ENCODE assay signal across 27 cellular contexts in genomic region chr10:93947524-93947923, GRCh38. TPM values are rescaled to one million over a fixed set of nuclear protein-coding genes. Genes with fewer than 3 reads are reported as not detected.
A peak's percentile ranks its signal among the peaks of the same experiment; 100 is the strongest.
DNase-seq lines count a peak whose midpoint lies in the region; TF ChIP-seq lines count a peak whose summit lies in the region.
"Had no signal": no experiment of that assay in that cellular context is flagged by ENCODE, and none has a peak within 500 bp of the region (broad histone marks: within the 10 kb centered on the region; RNA-seq: fewer than 3 reads in every experiment).

No MANE protein-coding gene starts in this region.

- no peak overlapping the region for H3K4me3 ChIP-seq in AG04450 (ENCODE audit: low read depth, low read length)
- H3K4me3 ChIP-seq in fibroblast of pulmonary artery (replicated peaks; ENCODE audit: low read depth, low read length), result no peak overlapping the region
- H3K4me3 ChIP-seq: gastroesophageal sphincter, HAP-1, smooth muscle cell, upper lobe of right lung had no signal

- peaks cover 25% of the 10 kb centered on the region for H3K4me1 Mint-ChIP-seq in osteocyte (ENCODE audit: unreplicated experiment)
- H3K4me1 Mint-ChIP-seq: activated B cell treated with CpG ODN at 0.5 μM for 24 hours had no signal

- peak overlapping the region; percentile 75 for H3K27ac Mint-ChIP-seq in osteocyte (ENCODE audit: unreplicated experiment)
- H3K27ac Mint-ChIP-seq: activated B cell treated with CpG ODN at 0.5 μM for 24 hours; activated naive CD8-positive, alpha-beta T cell had no signal

- H3K9me3 Mint-ChIP-seq in osteocyte (ENCODE audit: unreplicated experiment), result no peaks in the 10 kb centered on the region
- H3K9me3 Mint-ChIP-seq: activated B cell treated with CpG ODN at 0.5 μM for 24 hours had no signal

- H3K36me3 Mint-ChIP-seq in osteocyte (ENCODE audit: unreplicated experiment), result no peaks in the 10 kb centered on the region

- peak overlapping the region; percentile 23 for H3K27ac ChIP-seq in AG04450 (ENCODE audit: low read depth, low read length)
- H3K27ac ChIP-seq: C4-2B, epithelial cell of prostate, gastroesophageal sphincter, RWPE1, upper lobe of right lung had no signal

- CTCF ChIA-PET in AG04450 (lab: Charles Lee), result interaction anchor here (0.9 to 1.9 kb wide), 2 partner anchors 30 to 373 kb away, joined by 3 to 11 read pairs; no protein-coding TSS in a partner anchor

- H3K27me3 Mint-ChIP-seq in osteocyte (ENCODE audit: unreplicated experiment), result no peaks in the 10 kb centered on the region
- H3K27me3 Mint-ChIP-seq: activated B cell treated with CpG ODN at 0.5 μM for 24 hours; activated naive CD8-positive, alpha-beta T cell had no signal

- TF ChIP-seq CTCF in AG04450 (IDR thresholded peaks at IDR 0.05; ENCODE audit: low read depth, low read length) (no peak), fibroblast of pulmonary artery (IDR thresholded peaks at IDR 0.05; ENCODE audit: low read length, missing control alignments) (no peak), osteocyte (IDR thresholded peaks at IDR 0.05) (no peak)

- no peak overlapping the region for H3K4me3 Mint-ChIP-seq in osteocyte (ENCODE audit: unreplicated experiment)
- H3K4me3 Mint-ChIP-seq: activated B cell treated with CpG ODN at 0.5 μM for 24 hours; activated naive CD8-positive, alpha-beta T cell had no signal

- no peaks in the 10 kb centered on the region for H3K9me3 ChIP-seq in AG04450 (ENCODE audit: control insufficient read depth, insufficient read depth, low read length)
- H3K9me3 ChIP-seq: gastroesophageal sphincter, HAP-1, upper lobe of right lung had no signal

- POLR2A ChIA-PET in AG04450 (lab: Yijun Ruan, JAX), result no interaction called here

- no peaks in the 10 kb centered on the region for H3K27me3 ChIP-seq in AG04450 (ENCODE audit: control insufficient read depth, insufficient read depth, low read length)
- H3K27me3 ChIP-seq: gastroesophageal sphincter, upper lobe of right lung had no signal

- in situ Hi-C loops in G401 (cut with HindIII; ENCODE audit: low sequenced_read_pairs), result no loop called here

- DNase-seq in AG04450 (ENCODE audit: low read depth, low spot score), result no peak
- DNase-seq in M059J (ENCODE audit: low read depth), result peak; percentile 8
- peak; percentile 10 for DNase-seq in fibroblast of pulmonary artery (ENCODE audit: low read depth)
- no peak for DNase-seq in osteocyte (ENCODE audit: extremely low spot score, unreplicated experiment)
- no peak for DNase-seq in C1 segment of cervical spinal cord (lab: John Stamatoyannopoulos, UW)
- no peak for DNase-seq in AG20443 (ENCODE audit: low spot score)
- no peak for DNase-seq in G401 (ENCODE audit: low spot score)
- DNase-seq in NCI-H748 treated with DMSO at 0.1 percent for 48 hours (lab: John Stamatoyannopoulos, UW), result no peak
- DNase-seq: activated B cell treated with CpG ODN at 0.5 μM for 24 hours; activated CD4-positive, alpha-beta T cell treated with anti-CD3 and anti-CD28 coated beads, Interleukin-2, amount 50 U/mL, for 48 hours; activated CD8-positive, alpha-beta memory T cell treated with anti-CD3 and anti-CD28 coated beads, Interleukin-2, amount 50 U/mL, for 4 hours; cerebellar nuclear complex; NCI-H1105; NCI-H1930; NCI-H2227 treated with DMSO at 0.1 percent for 48 hours; NCI-H774; stimulated activated CD4-positive, alpha-beta T cell treated with anti-CD3 and anti-CD28 coated beads, Interleukin-2, amount 100 ng/mL, for 24 hours; SW 1271; T1000; upper lobe of right lung had no signal

RNA-seq across cellular contexts. Expression of gene PLCE1, which starts 46.2 kb away (rescaled TPM):
- polyA plus RNA-seq in AG04450 (2011; rRNA removed), result 2.0 and 2.2 TPM in 2 replicates
- 6.0 and 6.3 TPM in 2 replicates for polyA minus RNA-seq in AG04450 (2011; rRNA and poly(A)+ RNA removed)
- 2.3 and 3.4 TPM in 2 replicates for total RNA-seq in M059J (2014; rRNA removed; shearing (Covaris generic))
- total RNA-seq in osteocyte, result 7.0 and 7.4 TPM in 2 replicates
- total RNA-seq in G401 (2014; rRNA removed; shearing (Covaris generic)), result 2.3 and 3.2 TPM in 2 replicates
- total RNA-seq: activated B cell treated with CpG ODN at 0.5 μM for 24 hours had no signal

RNA-seq across cellular contexts. Expression of gene SLC35G1, which starts 53.7 kb away (rescaled TPM):
- polyA plus RNA-seq in AG04450 (2011; rRNA removed), result 6.7 and 7.0 TPM in 2 replicates
- polyA minus RNA-seq in AG04450 (2011; rRNA and poly(A)+ RNA removed), result 3.5 and 5.9 TPM in 2 replicates
- total RNA-seq in M059J (2014; rRNA removed; shearing (Covaris generic)), result 5.1 and 9.1 TPM in 2 replicates
- total RNA-seq in osteocyte, result 6.2 and 6.3 TPM in 2 replicates
- total RNA-seq in G401 (2014; rRNA removed; shearing (Covaris generic)), result 5.6 and 7.9 TPM in 2 replicates

Comparison
In these comparisons a context has a peak if more than half of its experiments do, and no peak if none do; other contexts are left out.
1. DNase-seq: peak in M059J (single experiment) and fibroblast of pulmonary artery (single experiment); none in AG04450 (single experiment), osteocyte (single experiment), C1 segment of cervical spinal cord (0 of 14), AG20443 (single experiment), G401 (single experiment) and NCI-H748 treated with DMSO at 0.1 percent for 48 hours (single experiment).